In the genomic region with DNA sequence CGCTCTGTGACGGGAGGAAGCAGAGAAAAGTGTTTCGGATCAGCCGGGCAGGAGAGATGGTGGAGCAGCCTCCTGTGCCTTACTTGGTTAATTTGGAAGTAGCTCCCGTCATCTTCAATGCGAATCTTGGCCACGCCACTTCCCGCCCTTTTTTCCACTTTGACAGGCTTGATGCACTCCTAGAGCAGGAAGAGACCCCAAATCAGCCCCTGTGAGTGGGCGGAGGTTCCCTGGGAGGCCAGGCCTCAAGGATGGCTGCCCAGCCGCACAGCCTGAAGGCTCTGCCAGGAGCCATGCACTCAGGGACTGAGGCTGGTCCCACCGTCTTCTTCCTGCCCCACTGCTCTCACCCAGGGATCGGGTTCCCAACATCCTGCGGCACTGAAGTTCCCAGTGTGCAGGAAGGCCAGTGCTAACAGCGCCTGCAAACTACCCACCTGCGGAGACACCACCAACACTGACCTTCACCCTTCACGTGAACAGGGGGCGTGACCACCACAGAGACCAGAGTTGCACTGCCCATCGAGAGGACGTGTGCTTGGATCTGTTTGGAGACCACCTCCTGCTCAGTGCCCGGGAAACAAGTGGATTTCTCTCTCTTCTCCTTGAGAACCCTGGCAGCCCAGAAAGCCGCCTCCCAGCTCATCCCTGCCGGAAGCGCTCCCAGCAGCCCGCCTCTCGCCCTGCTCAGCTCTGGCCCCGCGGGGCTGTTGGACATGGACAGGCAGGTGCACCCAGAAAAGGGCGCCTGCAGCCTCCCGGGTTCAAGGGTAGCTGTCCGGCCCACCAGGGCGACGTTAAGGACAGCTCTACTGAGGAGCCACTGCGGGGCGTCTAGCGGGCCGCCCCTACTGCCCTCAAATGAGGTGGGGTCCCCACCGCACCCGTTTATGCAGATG, we compare ENCODE assay signal across 1 cellular context.
TF ChIP-seq lines count a peak whose summit lies in the region.

No MANE protein-coding gene starts in this region.

TF ChIP-seq in K562, 482 proteins besides CTCF, POLR2A, EP300 and RAD21:
- TF ChIP-seq STAG1 (CRISPR knock-in tag; IDR thresholded peaks at IDR 0.05; ENCODE audit: borderline replicate concordance): 0 out of 2 replicates have a peak, but pooled peaks have one; percentile 19
- TF ChIP-seq SETDB1 (IDR thresholded peaks at IDR 0.05; ENCODE audit: low read length): no peak
- TF ChIP-seq XRCC5 (IDR thresholded peaks at IDR 0.05; ENCODE audit: low read depth, low read length): 0 out of 2 replicates have a peak, but pooled peaks have one; percentile 4
- TF ChIP-seq ZNF766 (CRISPR knock-in tag; conservative IDR thresholded peaks at IDR 0.05): no peak
- no peak for TF ChIP-seq ZNF24 (IDR thresholded peaks at IDR 0.05)
- no peak for TF ChIP-seq TCF3 (CRISPR knock-in tag; IDR thresholded peaks at IDR 0.05)
- TF ChIP-seq SIN3A (IDR thresholded peaks at IDR 0.05; ENCODE audit: borderline replicate concordance in 2 of 2, control insufficient read depth in 1 of 2, low read depth in 2 of 2, low read length in 2 of 2): 0 out of 4 replicates have a peak, but pooled peaks of 1 of the 2 experiments have one; percentile 5
- no peak for TF ChIP-seq MEF2A (IDR thresholded peaks at IDR 0.05; ENCODE audit: control insufficient read depth, low read depth, low read length)
- TF ChIP-seq, protein P1, sequence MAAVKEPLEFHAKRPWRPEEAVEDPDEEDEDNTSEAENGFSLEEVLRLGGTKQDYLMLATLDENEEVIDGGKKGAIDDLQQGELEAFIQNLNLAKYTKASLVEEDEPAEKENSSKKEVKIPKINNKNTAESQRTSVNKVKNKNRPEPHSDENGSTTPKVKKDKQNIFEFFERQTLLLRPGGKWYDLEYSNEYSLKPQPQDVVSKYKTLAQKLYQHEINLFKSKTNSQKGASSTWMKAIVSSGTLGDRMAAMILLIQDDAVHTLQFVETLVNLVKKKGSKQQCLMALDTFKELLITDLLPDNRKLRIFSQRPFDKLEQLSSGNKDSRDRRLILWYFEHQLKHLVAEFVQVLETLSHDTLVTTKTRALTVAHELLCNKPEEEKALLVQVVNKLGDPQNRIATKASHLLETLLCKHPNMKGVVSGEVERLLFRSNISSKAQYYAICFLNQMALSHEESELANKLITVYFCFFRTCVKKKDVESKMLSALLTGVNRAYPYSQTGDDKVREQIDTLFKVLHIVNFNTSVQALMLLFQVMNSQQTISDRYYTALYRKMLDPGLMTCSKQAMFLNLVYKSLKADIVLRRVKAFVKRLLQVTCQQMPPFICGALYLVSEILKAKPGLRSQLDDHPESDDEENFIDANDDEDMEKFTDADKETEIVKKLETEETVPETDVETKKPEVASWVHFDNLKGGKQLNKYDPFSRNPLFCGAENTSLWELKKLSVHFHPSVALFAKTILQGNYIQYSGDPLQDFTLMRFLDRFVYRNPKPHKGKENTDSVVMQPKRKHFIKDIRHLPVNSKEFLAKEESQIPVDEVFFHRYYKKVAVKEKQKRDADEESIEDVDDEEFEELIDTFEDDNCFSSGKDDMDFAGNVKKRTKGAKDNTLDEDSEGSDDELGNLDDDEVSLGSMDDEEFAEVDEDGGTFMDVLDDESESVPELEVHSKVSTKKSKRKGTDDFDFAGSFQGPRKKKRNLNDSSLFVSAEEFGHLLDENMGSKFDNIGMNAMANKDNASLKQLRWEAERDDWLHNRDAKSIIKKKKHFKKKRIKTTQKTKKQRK (IDR thresholded peaks at IDR 0.05; ENCODE audit: borderline replicate concordance, low read depth, low read length): no peak
- no peak for TF ChIP-seq HIVEP1 (CRISPR knock-in tag; IDR thresholded peaks at IDR 0.05)
- TF ChIP-seq KDM4B (IDR thresholded peaks at IDR 0.05; ENCODE audit: borderline replicate concordance in 2 of 2, low read depth in 1 of 2): no peak
- TF ChIP-seq HCFC1 (IDR thresholded peaks at IDR 0.05; ENCODE audit: low read depth, low read length): no peak
- no peak for TF ChIP-seq ZNF639 (CRISPR knock-in tag; conservative IDR thresholded peaks at IDR 0.05 in 1 of 2, IDR thresholded peaks at IDR 0.05 in 1 of 2)
- TF ChIP-seq MECOM (CRISPR knock-in tag; IDR thresholded peaks at IDR 0.05): no peak
- peak; percentile 68; the same call in 1 of the 2 replicates for TF ChIP-seq KAT7 (CRISPR knock-in tag; IDR thresholded peaks at IDR 0.05; ENCODE audit: borderline replicate concordance)
- no peak for TF ChIP-seq KDM1A (IDR thresholded peaks at IDR 0.05)
- TF ChIP-seq BHLHE40 (IDR thresholded peaks at IDR 0.05; ENCODE audit: low read length): peak; percentile 18; the same call in 1 of the 2 replicates
- TF ChIP-seq CHD7 (IDR thresholded peaks at IDR 0.05; ENCODE audit: low read depth, low read length): no peak
- TF ChIP-seq THAP12 (CRISPR knock-in tag; IDR thresholded peaks at IDR 0.05): no peak
